Comparison of ENCODE assay signal across 8 cellular contexts in the genomic region with DNA sequence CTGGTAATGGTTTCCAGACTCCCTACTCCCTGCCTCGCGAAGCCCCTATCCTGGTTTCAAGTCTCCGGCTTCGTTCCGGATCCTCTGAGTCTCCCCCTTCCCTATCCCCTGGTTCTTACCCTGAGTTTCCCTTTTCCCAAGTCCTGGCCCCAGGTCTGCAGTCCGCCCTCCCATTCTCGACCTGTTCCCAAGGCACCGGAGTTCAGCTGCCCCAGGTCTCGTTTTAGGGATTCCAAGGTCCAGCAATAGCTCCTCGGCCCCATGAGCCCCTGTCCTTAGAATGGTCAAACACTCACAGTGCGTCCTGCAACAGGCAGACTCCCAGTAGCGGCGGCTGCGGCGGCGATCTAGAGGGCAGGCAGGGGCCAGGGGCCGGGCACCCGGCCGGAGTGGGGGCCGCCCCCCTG. TPM values are rescaled to one million over a fixed set of nuclear protein-coding genes. Genes with fewer than 3 reads are reported as not detected.
A peak's percentile ranks its signal among the peaks of the same experiment; 100 is the strongest.
DNase-seq lines count a peak whose midpoint lies in the region; ATAC-seq and TF ChIP-seq lines count a peak whose summit lies in the region.

No MANE protein-coding gene starts in this region.

- DNase-seq in SJSA1 (ENCODE audit: low read depth in 1 of 2, low spot score in 2 of 2), result no peak
- DNase-seq in prostate gland (ENCODE audit: low spot score), result no peak
- DNase-seq in SHP77 (lab: John Stamatoyannopoulos, UW), result no peak
- no peak for DNase-seq in NCI-H128 (lab: John Stamatoyannopoulos, UW; ENCODE audit: unreplicated experiment)
- DNase-seq in SHP77 treated with DMSO at 0.1 percent for 48 hours (lab: John Stamatoyannopoulos, UW), result no peak

- H3K4me1 ChIP-seq in SJSA1 (replicated peaks) (peaks cover 18% of the 10 kb centered on the region), gastroesophageal sphincter (peaks cover 0 to 40% (median 10%) of the 10 kb centered on the region in 3 donors), prostate gland (replicated peaks) (peaks cover 6% of the 10 kb centered on the region)

- no peak for TF ChIP-seq EP300 in gastroesophageal sphincter (IDR thresholded peaks at IDR 0.05)

- TF ChIP-seq CTCF in gastroesophageal sphincter (IDR thresholded peaks at IDR 0.05) (no peak), prostate gland (IDR thresholded peaks at IDR 0.05) (no peak)

- H3K27ac ChIP-seq in SJSA1 (no peak overlapping the region), gastroesophageal sphincter (peak overlapping the region in 1 of 4 donors; percentile 9), prostate gland (no peak overlapping the region)

- H3K36me3 ChIP-seq in SJSA1, result no peaks in the 10 kb centered on the region
- no peaks in the 10 kb centered on the region for H3K36me3 ChIP-seq in gastroesophageal sphincter
- no peaks in the 10 kb centered on the region for H3K36me3 ChIP-seq in prostate gland

- no peak for TF ChIP-seq POLR2A in gastroesophageal sphincter (IDR thresholded peaks at IDR 0.05)
- no peak for TF ChIP-seq POLR2A in prostate gland (IDR thresholded peaks at IDR 0.05)

- WGBS in gastroesophageal sphincter (ENCODE audit: low coverage in 1 of 2), 2 donors, result 0 to 3% methylated on average over 5 of the region's 20 CpGs
- WGBS in prostate gland, result 4% methylated on average over 16 of the region's 20 CpGs

- peak overlapping the region; percentile 58; the same call in 1 of the 2 replicates for H3K4me3 ChIP-seq in GM08714 (ENCODE audit: low read length)
- peak overlapping the region; percentile 42 for H3K4me3 ChIP-seq in SJSA1
- peak overlapping the region; percentile 22 to 62 for H3K4me3 ChIP-seq in gastroesophageal sphincter
- H3K4me3 ChIP-seq in prostate gland, result peak overlapping the region; percentile 36 to 49

- H3K9me3 ChIP-seq in SJSA1 (replicated peaks) (no peaks in the 10 kb centered on the region), gastroesophageal sphincter (no peaks in the 10 kb centered on the region), prostate gland (no peaks in the 10 kb centered on the region)

- peak; percentile 4 for ATAC-seq in gastroesophageal sphincter
- no peak for ATAC-seq in HG03108 (IDR thresholded peaks at IDR 0.05; ENCODE audit: unreplicated experiment)

- intact Hi-C loops in prostate gland (cut with DNase I), result loop anchor here (5.0 kb wide), 1 partner anchor 156 kb away; a partner anchor contains a TSS

- H3K27me3 ChIP-seq in SJSA1 (replicated peaks) (no peaks in the 10 kb centered on the region; the same call in 1 of the 2 replicates), gastroesophageal sphincter (peaks cover 11% of the 10 kb centered on the region), prostate gland (replicated peaks; ENCODE audit: insufficient read depth) (no peaks in the 10 kb centered on the region)

RNA-seq across cellular contexts. Expression of a gene that starts 0.3 kb away (rescaled TPM):
- total RNA-seq in SJSA1 (2014; rRNA removed; shearing (Covaris generic)), result not detected in 2 replicates
- total RNA-seq in gastroesophageal sphincter (under 1 TPM in 1 of 4 donors, not detected in 3; 0.30 TPM), prostate gland (not detected)

RNA-seq across cellular contexts. Expression of a gene that starts 4.3 kb away (rescaled TPM):
- 23.3 and 36.3 TPM in 2 replicates for total RNA-seq in SJSA1 (2014; rRNA removed; shearing (Covaris generic))
- 10 to 100 TPM; 32.0 to 54.7 (median 39.4) TPM for total RNA-seq in gastroesophageal sphincter
- 10 to 100 TPM; 53.1 to 59.1 TPM for total RNA-seq in prostate gland

RNA-seq across cellular contexts. Expression of a gene that starts 14.9 kb away (rescaled TPM):
- not detected in 2 replicates for total RNA-seq in SJSA1 (2014; rRNA removed; shearing (Covaris generic))
- total RNA-seq in gastroesophageal sphincter, result under 1 TPM in 1 of 4 donors, not detected in 3; 0.81 TPM
- total RNA-seq in prostate gland, result 1 to 10 TPM in 1 of 2 donors, not detected in 1; 4.4 TPM
